2 cellular contexts compared by ENCODE assay signal in the genomic region with DNA sequence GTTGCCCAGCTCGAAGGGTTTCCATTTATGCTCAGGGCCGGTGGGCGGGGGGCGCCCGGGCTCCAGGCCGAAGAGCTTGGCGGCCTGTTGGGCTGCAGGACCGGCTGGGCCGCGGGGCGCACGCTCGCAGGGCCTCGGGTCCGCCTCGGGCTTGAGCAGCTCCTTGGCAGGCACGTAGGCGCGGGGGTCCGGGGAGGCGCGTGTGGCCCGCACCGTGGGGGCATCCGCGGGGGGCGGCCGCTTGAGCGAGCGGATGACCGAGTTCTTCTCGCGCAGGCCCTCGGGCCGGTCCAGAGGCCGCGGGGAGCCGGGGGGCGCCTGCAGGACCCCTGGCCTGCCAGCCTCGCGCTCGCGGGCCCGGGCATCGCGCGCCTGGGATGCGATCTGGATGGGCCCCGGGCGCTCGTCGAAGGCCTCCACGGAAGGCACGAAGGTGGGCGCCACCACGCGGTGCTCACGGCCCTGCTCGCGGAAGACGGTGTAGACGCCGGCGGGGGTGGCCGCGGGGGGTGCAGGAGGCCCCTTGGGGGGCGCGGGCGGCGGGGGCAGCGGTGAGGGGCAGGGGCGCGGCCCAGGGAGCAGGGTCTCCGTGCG.
TF ChIP-seq lines count a peak whose summit lies in the region.

No MANE protein-coding gene starts in this region.

TF ChIP-seq in GM23338, 12 proteins besides CTCF, POLR2A, EP300 and RAD21 (continues in another document):
- TF ChIP-seq ZNF331 (CRISPR knock-in tag; IDR thresholded peaks at IDR 0.05; ENCODE audit: low read depth) (no peak), NANOG (IDR thresholded peaks at IDR 0.05; ENCODE audit: borderline replicate concordance) (no peak), JUNB (IDR thresholded peaks at IDR 0.05; ENCODE audit: unreplicated experiment) (no peak), ZNF114 (CRISPR knock-in tag; IDR thresholded peaks at IDR 0.05) (no peak), CREB1 (CRISPR knock-in tag; IDR thresholded peaks at IDR 0.05; ENCODE audit: low read depth) (no peak), ETS1 (IDR thresholded peaks at IDR 0.05) (no peak), EZH2 (IDR thresholded peaks at IDR 0.05; ENCODE audit: low read depth, unreplicated experiment) (no peak), STAT1 (IDR thresholded peaks at IDR 0.05; ENCODE audit: unreplicated experiment) (no peak), POLR2AphosphoS5 (IDR thresholded peaks at IDR 0.05; ENCODE audit: low read depth) (no peak), EZH2phosphoT487 (IDR thresholded peaks at IDR 0.05; ENCODE audit: unreplicated experiment) (no peak)
- TF ChIP-seq, protein P1, sequence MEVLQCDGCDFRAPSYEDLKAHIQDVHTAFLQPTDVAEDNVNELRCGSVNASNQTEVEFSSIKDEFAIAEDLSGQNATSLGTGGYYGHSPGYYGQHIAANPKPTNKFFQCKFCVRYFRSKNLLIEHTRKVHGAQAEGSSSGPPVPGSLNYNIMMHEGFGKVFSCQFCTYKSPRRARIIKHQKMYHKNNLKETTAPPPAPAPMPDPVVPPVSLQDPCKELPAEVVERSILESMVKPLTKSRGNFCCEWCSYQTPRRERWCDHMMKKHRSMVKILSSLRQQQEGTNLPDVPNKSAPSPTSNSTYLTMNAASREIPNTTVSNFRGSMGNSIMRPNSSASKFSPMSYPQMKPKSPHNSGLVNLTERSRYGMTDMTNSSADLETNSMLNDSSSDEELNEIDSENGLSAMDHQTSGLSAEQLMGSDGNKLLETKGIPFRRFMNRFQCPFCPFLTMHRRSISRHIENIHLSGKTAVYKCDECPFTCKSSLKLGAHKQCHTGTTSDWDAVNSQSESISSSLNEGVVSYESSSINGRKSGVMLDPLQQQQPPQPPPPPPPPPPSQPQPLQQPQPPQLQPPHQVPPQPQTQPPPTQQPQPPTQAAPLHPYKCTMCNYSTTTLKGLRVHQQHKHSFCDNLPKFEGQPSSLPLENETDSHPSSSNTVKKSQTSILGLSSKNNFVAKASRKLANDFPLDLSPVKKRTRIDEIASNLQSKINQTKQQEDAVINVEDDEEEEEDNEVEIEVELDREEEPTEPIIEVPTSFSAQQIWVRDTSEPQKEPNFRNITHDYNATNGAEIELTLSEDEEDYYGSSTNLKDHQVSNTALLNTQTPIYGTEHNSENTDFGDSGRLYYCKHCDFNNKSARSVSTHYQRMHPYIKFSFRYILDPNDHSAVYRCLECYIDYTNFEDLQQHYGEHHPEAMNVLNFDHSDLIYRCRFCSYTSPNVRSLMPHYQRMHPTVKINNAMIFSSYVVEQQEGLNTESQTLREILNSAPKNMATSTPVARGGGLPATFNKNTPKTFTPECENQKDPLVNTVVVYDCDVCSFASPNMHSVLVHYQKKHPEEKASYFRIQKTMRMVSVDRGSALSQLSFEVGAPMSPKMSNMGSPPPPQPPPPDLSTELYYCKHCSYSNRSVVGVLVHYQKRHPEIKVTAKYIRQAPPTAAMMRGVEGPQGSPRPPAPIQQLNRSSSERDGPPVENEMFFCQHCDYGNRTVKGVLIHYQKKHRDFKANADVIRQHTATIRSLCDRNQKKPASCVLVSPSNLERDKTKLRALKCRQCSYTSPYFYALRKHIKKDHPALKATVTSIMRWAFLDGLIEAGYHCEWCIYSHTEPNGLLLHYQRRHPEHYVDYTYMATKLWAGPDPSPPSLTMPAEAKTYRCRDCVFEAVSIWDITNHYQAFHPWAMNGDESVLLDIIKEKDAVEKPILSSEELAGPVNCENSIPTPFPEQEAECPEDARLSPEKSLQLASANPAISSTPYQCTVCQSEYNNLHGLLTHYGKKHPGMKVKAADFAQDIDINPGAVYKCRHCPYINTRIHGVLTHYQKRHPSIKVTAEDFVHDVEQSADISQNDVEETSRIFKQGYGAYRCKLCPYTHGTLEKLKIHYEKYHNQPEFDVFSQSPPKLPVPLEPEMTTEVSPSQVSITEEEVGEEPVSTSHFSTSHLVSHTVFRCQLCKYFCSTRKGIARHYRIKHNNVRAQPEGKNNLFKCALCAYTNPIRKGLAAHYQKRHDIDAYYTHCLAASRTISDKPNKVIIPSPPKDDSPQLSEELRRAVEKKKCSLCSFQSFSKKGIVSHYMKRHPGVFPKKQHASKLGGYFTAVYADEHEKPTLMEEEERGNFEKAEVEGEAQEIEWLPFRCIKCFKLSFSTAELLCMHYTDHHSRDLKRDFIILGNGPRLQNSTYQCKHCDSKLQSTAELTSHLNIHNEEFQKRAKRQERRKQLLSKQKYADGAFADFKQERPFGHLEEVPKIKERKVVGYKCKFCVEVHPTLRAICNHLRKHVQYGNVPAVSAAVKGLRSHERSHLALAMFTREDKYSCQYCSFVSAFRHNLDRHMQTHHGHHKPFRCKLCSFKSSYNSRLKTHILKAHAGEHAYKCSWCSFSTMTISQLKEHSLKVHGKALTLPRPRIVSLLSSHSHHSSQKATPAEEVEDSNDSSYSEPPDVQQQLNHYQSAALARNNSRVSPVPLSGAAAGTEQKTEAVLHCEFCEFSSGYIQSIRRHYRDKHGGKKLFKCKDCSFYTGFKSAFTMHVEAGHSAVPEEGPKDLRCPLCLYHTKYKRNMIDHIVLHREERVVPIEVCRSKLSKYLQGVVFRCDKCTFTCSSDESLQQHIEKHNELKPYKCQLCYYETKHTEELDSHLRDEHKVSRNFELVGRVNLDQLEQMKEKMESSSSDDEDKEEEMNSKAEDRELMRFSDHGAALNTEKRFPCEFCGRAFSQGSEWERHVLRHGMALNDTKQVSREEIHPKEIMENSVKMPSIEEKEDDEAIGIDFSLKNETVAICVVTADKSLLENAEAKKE (CRISPR knock-in tag; IDR thresholded peaks at IDR 0.05), result no peak

TF ChIP-seq in H1, 55 proteins besides CTCF, POLR2A, EP300 and RAD21:
- TF ChIP-seq, protein P2, sequence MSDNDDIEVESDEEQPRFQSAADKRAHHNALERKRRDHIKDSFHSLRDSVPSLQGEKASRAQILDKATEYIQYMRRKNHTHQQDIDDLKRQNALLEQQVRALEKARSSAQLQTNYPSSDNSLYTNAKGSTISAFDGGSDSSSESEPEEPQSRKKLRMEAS (IDR thresholded peaks at IDR 0.05), result no peak
- TF ChIP-seq CBX5 (IDR thresholded peaks at IDR 0.05; ENCODE audit: low read depth, low read length), result no peak
- no peak for TF ChIP-seq SIN3A (conservative IDR thresholded peaks at IDR 0.05 in 1 of 2, IDR thresholded peaks at IDR 0.05 in 1 of 2; ENCODE audit: low read depth in 1 of 2, low read length in 2 of 2)
- no peak for TF ChIP-seq CEBPB (IDR thresholded peaks at IDR 0.05; ENCODE audit: low read depth, low read length)
- TF ChIP-seq NRF1 (IDR thresholded peaks at IDR 0.05; ENCODE audit: low read depth, low read length), result no peak
- TF ChIP-seq TCF12 (IDR thresholded peaks at IDR 0.05; ENCODE audit: low read depth, low read length), result no peak
- no peak for TF ChIP-seq BCL11A (IDR thresholded peaks at IDR 0.05; ENCODE audit: low read depth in 2 of 2, low read length in 2 of 2)
- TF ChIP-seq PHF8 (conservative IDR thresholded peaks at IDR 0.05; ENCODE audit: low read depth, low read length), result no peak
- TF ChIP-seq POU5F1 (IDR thresholded peaks at IDR 0.05; ENCODE audit: low read depth, low read length), result no peak
- TF ChIP-seq, protein P3, sequence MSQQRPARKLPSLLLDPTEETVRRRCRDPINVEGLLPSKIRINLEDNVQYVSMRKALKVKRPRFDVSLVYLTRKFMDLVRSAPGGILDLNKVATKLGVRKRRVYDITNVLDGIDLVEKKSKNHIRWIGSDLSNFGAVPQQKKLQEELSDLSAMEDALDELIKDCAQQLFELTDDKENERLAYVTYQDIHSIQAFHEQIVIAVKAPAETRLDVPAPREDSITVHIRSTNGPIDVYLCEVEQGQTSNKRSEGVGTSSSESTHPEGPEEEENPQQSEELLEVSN (IDR thresholded peaks at IDR 0.05), result peak; percentile 7; the same call in 1 of the 2 replicates
- TF ChIP-seq POLR2AphosphoS5 (IDR thresholded peaks at IDR 0.05; ENCODE audit: low read depth, low read length), result no peak
- TF ChIP-seq GABPA (IDR thresholded peaks at IDR 0.05; ENCODE audit: borderline replicate concordance, insufficient read depth, low read length), result peak; percentile 65
- no peak for TF ChIP-seq RXRA (IDR thresholded peaks at IDR 0.05; ENCODE audit: insufficient read depth, low read depth, low read length)
- TF ChIP-seq SP4 (IDR thresholded peaks at IDR 0.05; ENCODE audit: low read length), result no peak
